ENCODE assay signal across 19 cellular contexts in the genomic region with DNA sequence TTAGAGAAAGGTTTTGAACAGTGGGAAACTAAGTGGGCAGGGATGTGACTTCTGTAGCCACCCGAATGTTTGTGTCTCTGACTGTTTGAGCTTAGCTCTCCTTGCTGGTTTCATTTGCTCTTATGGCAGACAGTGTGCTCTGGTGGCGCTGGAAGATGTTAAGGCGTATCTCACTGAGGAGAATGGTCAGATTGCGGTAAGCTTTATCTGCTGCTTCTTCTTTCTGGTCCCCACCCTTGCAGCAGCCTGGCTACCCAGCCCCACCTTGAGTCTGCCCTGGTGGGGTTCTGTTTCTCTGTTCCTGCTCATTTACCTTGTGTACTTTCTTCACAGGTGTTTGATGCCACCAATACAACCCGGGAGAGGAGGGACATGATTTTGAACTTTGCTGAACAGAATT. TPM values are rescaled to one million over a fixed set of nuclear protein-coding genes. Genes with fewer than 3 reads are reported as not detected.
DNase-seq lines count a peak whose midpoint lies in the region; ATAC-seq and TF ChIP-seq lines count a peak whose summit lies in the region.
"Had no signal": no experiment of that assay in that cellular context is flagged by ENCODE, and none has a peak within 500 bp of the region (broad histone marks: within the 10 kb centered on the region; RNA-seq: fewer than 3 reads in every experiment).

No MANE protein-coding gene starts in this region.

- H3K27me3 ChIP-seq in upper lobe of left lung, result no peaks in the 10 kb centered on the region

- H3K36me3 ChIP-seq in upper lobe of left lung, result peaks cover 9 to 69% (median 19%) of the 10 kb centered on the region in 4 donors

- peaks cover 4 to 16% (median 11%) of the 10 kb centered on the region in 3 donors for H3K36me3 Mint-ChIP-seq in immature natural killer cell
- H3K36me3 Mint-ChIP-seq in natural killer cell treated with Interleukin-12 subunit alpha and Interleukin-12 subunit beta and Interleukin-15 and Interleukin-18, amount 100 ng/mL, for 72 hours, result no peaks in the 10 kb centered on the region

- no peak for TF ChIP-seq POLR2A in upper lobe of left lung (IDR thresholded peaks at IDR 0.05)

- peak in 1 of 2 donors; percentile 61 for ATAC-seq in natural killer cell treated with Interleukin-12 subunit alpha and Interleukin-12 subunit beta and Interleukin-15 and Interleukin-18, amount 100 ng/mL, for 72 hours
- no peak for ATAC-seq in upper lobe of left lung (ENCODE audit: low FRiP score in 2 of 2)
- ATAC-seq: CD8-positive, alpha-beta T cell had no signal

- DNase-seq in immature natural killer cell (no peak), islet precursor cell (peak; percentile 21), NCI-H1694 (lab: John Stamatoyannopoulos, UW) (no peak), upper lobe of left lung (no peak), C1 segment of cervical spinal cord (lab: John Stamatoyannopoulos, UW) (no peak)
- no peak for DNase-seq in natural killer cell treated with Interleukin-12 subunit alpha and Interleukin-12 subunit beta and Interleukin-15 and Interleukin-18, amount 100 ng/mL, for 72 hours (ENCODE audit: low spot score)
- DNase-seq: Caco-2; CD4-positive, CD25-positive, alpha-beta regulatory T cell; CD8-positive, alpha-beta T cell; DMS153; DND-41; GM23248; H7; HCEC 1CT had no signal

- peaks cover 0 to 25% (median 11%) of the 10 kb centered on the region in 4 donors for H3K4me1 ChIP-seq in upper lobe of left lung
- H3K4me1 ChIP-seq: Caco-2 had no signal

- no peaks in the 10 kb centered on the region for H3K9me3 Mint-ChIP-seq in immature natural killer cell
- H3K9me3 Mint-ChIP-seq in natural killer cell treated with Interleukin-12 subunit alpha and Interleukin-12 subunit beta and Interleukin-15 and Interleukin-18, amount 100 ng/mL, for 72 hours, result no peaks in the 10 kb centered on the region
- H3K9me3 Mint-ChIP-seq: CD4-positive, CD25-positive, alpha-beta regulatory T cell; CD8-positive, alpha-beta T cell had no signal

- no peak for TF ChIP-seq EP300 in upper lobe of left lung (IDR thresholded peaks at IDR 0.05)

- peaks cover 0 to 5% (median 0%) of the 10 kb centered on the region in 3 donors for H3K27me3 Mint-ChIP-seq in immature natural killer cell (ENCODE audit: low read depth in 3 of 3)
- no peaks in the 10 kb centered on the region for H3K27me3 Mint-ChIP-seq in natural killer cell treated with Interleukin-12 subunit alpha and Interleukin-12 subunit beta and Interleukin-15 and Interleukin-18, amount 100 ng/mL, for 72 hours
- H3K27me3 Mint-ChIP-seq: CD4-positive, CD25-positive, alpha-beta regulatory T cell had no signal

- 91 to 97% methylated on average over 5 of the region's 5 CpGs for WGBS in upper lobe of left lung, 2 donors

- peaks cover 12 to 18% of the 10 kb centered on the region in 2 donors for H3K4me1 Mint-ChIP-seq in immature natural killer cell
- peaks cover 11 to 16% of the 10 kb centered on the region in 2 donors for H3K4me1 Mint-ChIP-seq in natural killer cell treated with Interleukin-12 subunit alpha and Interleukin-12 subunit beta and Interleukin-15 and Interleukin-18, amount 100 ng/mL, for 72 hours (ENCODE audit: low read depth in 2 of 2)
- H3K4me1 Mint-ChIP-seq: CD4-positive, CD25-positive, alpha-beta regulatory T cell had no signal

- H3K27ac Mint-ChIP-seq in immature natural killer cell, result peak overlapping the region; percentile 10 to 72 (median 44)
- peak overlapping the region in 1 of 2 donors; percentile 4 for H3K27ac Mint-ChIP-seq in natural killer cell treated with Interleukin-12 subunit alpha and Interleukin-12 subunit beta and Interleukin-15 and Interleukin-18, amount 100 ng/mL, for 72 hours
- H3K27ac Mint-ChIP-seq: CD4-positive, CD25-positive, alpha-beta regulatory T cell; CD8-positive, alpha-beta T cell had no signal

- peak overlapping the region in 2 of 4 donors; percentile 1 to 65 for H3K27ac ChIP-seq in upper lobe of left lung
- H3K27ac ChIP-seq: C4-2B, GM23248 had no signal

- no peak overlapping the region for H3K4me3 ChIP-seq in upper lobe of left lung
- H3K4me3 ChIP-seq: GM23248 had no signal

- no peak for TF ChIP-seq CTCF in upper lobe of left lung (IDR thresholded peaks at IDR 0.05)

- no peaks in the 10 kb centered on the region for H3K9me3 ChIP-seq in upper lobe of left lung
- H3K9me3 ChIP-seq: Caco-2 had no signal

- peak overlapping the region in 4 of 5 donors; percentile 4 to 37 (median 27) for H3K4me3 Mint-ChIP-seq in immature natural killer cell
- peak overlapping the region; percentile 25 for H3K4me3 Mint-ChIP-seq in natural killer cell treated with Interleukin-12 subunit alpha and Interleukin-12 subunit beta and Interleukin-15 and Interleukin-18, amount 100 ng/mL, for 72 hours
- H3K4me3 Mint-ChIP-seq: CD4-positive, CD25-positive, alpha-beta regulatory T cell; CD8-positive, alpha-beta T cell had no signal

RNA-seq across cellular contexts. Expression of a gene that starts 9.9 kb away (rescaled TPM):
- polyA plus RNA-seq in immature natural killer cell, result 1 to 10 TPM in 2 of 3 donors, under 1 TPM in 1; 0.94 to 1.8 (median 1.4) TPM
- 1 to 10 TPM; 1.3 to 2.7 TPM for total RNA-seq in natural killer cell treated with Interleukin-12 subunit alpha and Interleukin-12 subunit beta and Interleukin-15 and Interleukin-18, amount 100 ng/mL, for 72 hours
- 10 to 100 TPM; 25.3 to 95.5 (median 58.0) TPM for total RNA-seq in upper lobe of left lung

RNA-seq across cellular contexts. Expression of a gene that starts 12.0 kb away (rescaled TPM):
- polyA plus RNA-seq in immature natural killer cell, result 1 to 10 TPM in 1 of 3 donors, under 1 TPM in 1, not detected in 1; 0.49 to 1.5 TPM
- 10 to 100 TPM in 1 of 2 donors, 1 to 10 TPM in 1; 8.1 to 10.5 TPM for total RNA-seq in natural killer cell treated with Interleukin-12 subunit alpha and Interleukin-12 subunit beta and Interleukin-15 and Interleukin-18, amount 100 ng/mL, for 72 hours
- 10 to 100 TPM in 3 of 6 donors, 1 to 10 TPM in 3; 6.0 to 24.4 (median 9.4) TPM for total RNA-seq in upper lobe of left lung

RNA-seq across cellular contexts. Expression of a gene that starts 25.6 kb away (rescaled TPM):
- polyA plus RNA-seq in immature natural killer cell, result under 1 TPM in 1 of 3 donors, not detected in 2; 0.24 TPM
- total RNA-seq in natural killer cell treated with Interleukin-12 subunit alpha and Interleukin-12 subunit beta and Interleukin-15 and Interleukin-18, amount 100 ng/mL, for 72 hours, result under 1 TPM in 1 of 2 donors, not detected in 1; 0.38 TPM
- total RNA-seq in upper lobe of left lung, result 10 to 100 TPM in 2 of 6 donors, 1 to 10 TPM in 4; 1.1 to 40.9 (median 9.2) TPM
- total RNA-seq: A673, GM23248, H1, H7 had no signal
- polyA plus RNA-seq: BJ; CD4-positive, CD25-positive, alpha-beta regulatory T cell; GM23248; H1 had no signal

RNA-seq across cellular contexts. Expression of a gene that starts 30.5 kb away (rescaled TPM):
- polyA plus RNA-seq in immature natural killer cell, result under 1 TPM in 1 of 3 donors, not detected in 2; 0.31 TPM
- not detected for total RNA-seq in natural killer cell treated with Interleukin-12 subunit alpha and Interleukin-12 subunit beta and Interleukin-15 and Interleukin-18, amount 100 ng/mL, for 72 hours
- total RNA-seq in upper lobe of left lung, result 100 to 1,000 TPM in 5 of 6 donors, 10 to 100 TPM in 1; 92.5 to 222 (median 193) TPM
- total RNA-seq: GM23248 had no signal
- polyA plus RNA-seq: BJ; CD4-positive, CD25-positive, alpha-beta regulatory T cell; GM23248 had no signal

RNA-seq across cellular contexts. Expression of a gene that starts 41.0 kb away (rescaled TPM):
- polyA plus RNA-seq in immature natural killer cell, result not detected
- total RNA-seq in natural killer cell treated with Interleukin-12 subunit alpha and Interleukin-12 subunit beta and Interleukin-15 and Interleukin-18, amount 100 ng/mL, for 72 hours, result not detected
- total RNA-seq in upper lobe of left lung, result 100 to 1,000 TPM in 3 of 6 donors, 10 to 100 TPM in 3; 39.0 to 618 (median 118) TPM
- total RNA-seq: A172; A673; CD4-positive, CD25-positive, alpha-beta regulatory T cell; CD8-positive, alpha-beta T cell; GM23248; H1; H7 had no signal
- polyA plus RNA-seq: BJ; CD4-positive, CD25-positive, alpha-beta regulatory T cell; GM23248; H1 had no signal

Comparison
In these comparisons a context has a peak if more than half of its experiments do, and no peak if none do; other contexts are left out.
1. RNA of a gene that starts 9.9 kb away (total RNA-seq): 25.3 to 95.5 TPM in upper lobe of left lung; 1.3 to 2.7 TPM in natural killer cell treated with Interleukin-12 subunit alpha and Interleukin-12 subunit beta and Interleukin-15 and Interleukin-18, amount 100 ng/mL, for 72 hours; every median in the first group is over 4 times any median in the second.